ENCODE assay signal across 3 cellular contexts in the genomic region with DNA sequence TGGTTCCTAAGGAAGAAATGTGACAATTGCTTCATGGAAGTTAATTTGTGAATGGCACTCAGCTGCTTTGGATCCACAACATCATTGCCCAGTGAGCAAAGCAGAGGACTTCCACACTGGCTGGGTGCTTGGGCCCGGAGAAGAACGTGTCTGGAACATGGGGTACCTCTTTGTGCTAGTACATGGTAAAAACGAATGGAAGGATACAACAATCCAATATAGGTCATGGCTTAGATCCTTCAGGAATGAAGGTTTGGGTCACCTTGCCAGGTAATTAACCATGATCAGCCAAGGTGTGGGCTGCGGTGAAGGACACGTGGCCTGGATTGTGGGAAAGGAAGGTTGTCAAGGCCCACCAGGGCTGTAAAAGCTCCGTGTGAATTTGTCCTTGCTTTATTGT.
"Had no signal": no experiment of that assay in that cellular context is flagged by ENCODE, and none has a peak within 500 bp of the region (broad histone marks: within the 10 kb centered on the region; RNA-seq: fewer than 3 reads in every experiment).

No MANE protein-coding gene starts in this region.

- H3K4me2 ChIP-seq: GM23338 had no signal

- DNase-seq: H9, HCEC 1CT had no signal

- H3K4me3 ChIP-seq: GM23338 had no signal

- ATAC-seq: GM23338 had no signal

- H2AFZ ChIP-seq: GM23338 had no signal
